ENCODE assay signal across 1 cellular context in the genomic region with DNA sequence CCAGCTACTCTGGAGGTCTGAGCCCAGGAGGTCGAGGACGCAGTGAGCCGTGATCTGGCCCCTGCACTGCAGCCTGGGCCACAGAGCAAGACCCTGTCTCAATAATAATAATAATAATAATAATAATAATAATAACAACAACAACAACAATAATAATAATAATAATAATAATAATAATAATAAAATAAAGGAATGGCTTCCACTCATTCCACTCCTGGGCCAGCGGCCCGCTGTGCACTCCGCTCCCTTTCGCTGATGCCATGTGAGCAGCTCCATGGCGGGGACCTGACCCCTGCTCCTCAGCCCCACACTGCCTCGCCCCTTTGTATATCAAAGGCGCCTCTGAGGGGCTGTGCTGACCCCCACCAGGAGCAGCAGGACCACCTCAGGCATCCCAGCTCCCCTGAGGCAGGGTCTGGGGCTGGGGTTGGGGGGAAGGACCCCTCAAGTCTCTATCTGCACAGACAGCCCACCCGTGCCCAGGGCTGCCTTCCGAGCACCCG.
TF ChIP-seq lines count a peak whose summit lies in the region.

No MANE protein-coding gene starts in this region.

TF ChIP-seq in H1, 55 proteins besides CTCF, POLR2A, EP300 and RAD21:
- TF ChIP-seq SIN3A (conservative IDR thresholded peaks at IDR 0.05 in 1 of 2, IDR thresholded peaks at IDR 0.05 in 1 of 2; ENCODE audit: low read depth in 1 of 2, low read length in 2 of 2): no peak
- TF ChIP-seq MAX (IDR thresholded peaks at IDR 0.05): no peak
- no peak for TF ChIP-seq KDM5A (IDR thresholded peaks at IDR 0.05; ENCODE audit: low read length)
- TF ChIP-seq TEAD4 (IDR thresholded peaks at IDR 0.05; ENCODE audit: low read depth, low read length): no peak
- no peak for TF ChIP-seq EGR1 (IDR thresholded peaks at IDR 0.05; ENCODE audit: borderline replicate concordance, low read depth, low read length)
- no peak for TF ChIP-seq SIX5 (IDR thresholded peaks at IDR 0.05; ENCODE audit: low read depth, low read length)
- no peak for TF ChIP-seq CEBPB (IDR thresholded peaks at IDR 0.05; ENCODE audit: low read depth, low read length)
- TF ChIP-seq GTF2F1 (IDR thresholded peaks at IDR 0.05; ENCODE audit: borderline replicate concordance, low read depth, low read length): no peak
- TF ChIP-seq RNF2 (IDR thresholded peaks at IDR 0.05; ENCODE audit: borderline replicate concordance, low read depth, low read length, missing control alignments, poor library complexity, severe bottlenecking): no peak
- no peak for TF ChIP-seq ATF2 (IDR thresholded peaks at IDR 0.05; ENCODE audit: low read length)
- no peak for TF ChIP-seq SUZ12 (IDR thresholded peaks at IDR 0.05; ENCODE audit: low read length)
TF ChIP-seq in H1: peak in this region for 0.
